ENCODE assay signal across 8 cellular contexts in genomic region chr1:85628791-85629531, GRCh38. TPM values are rescaled to one million over a fixed set of nuclear protein-coding genes. Genes with fewer than 3 reads are reported as not detected.
DNase-seq lines count a peak whose midpoint lies in the region; ATAC-seq and TF ChIP-seq lines count a peak whose summit lies in the region.

No MANE protein-coding gene starts in this region.

- peak overlapping the region; percentile 17 for H3K14ac ChIP-seq in trophoblast cell (ENCODE audit: low read length)

- no peaks in the 10 kb centered on the region for H3K79me2 ChIP-seq in trophoblast cell (ENCODE audit: control insufficient read depth, insufficient read depth, low read length, poor library complexity)

- intact Hi-C loops in uterus (cut with DNase I; ENCODE audit: low total_unique reads): no loop called here

- H3K4me2 ChIP-seq in trophoblast cell (ENCODE audit: low read length): no peak overlapping the region

- H4K8ac ChIP-seq in trophoblast cell (ENCODE audit: low read depth, low read length): peak overlapping the region; percentile 0

- ATAC-seq in SK-N-SH treated with all-trans-retinoic acid at 6 μM for 48 hours (peak; percentile 94), HG03025 (IDR thresholded peaks at IDR 0.05; ENCODE audit: low FRiP score, unreplicated experiment) (no peak), HG03442 (IDR thresholded peaks at IDR 0.05; ENCODE audit: unreplicated experiment) (no peak)

- no peak overlapping the region for H2BK12ac ChIP-seq in trophoblast cell (ENCODE audit: low read length)

- no peak overlapping the region for H4K91ac ChIP-seq in trophoblast cell (ENCODE audit: low read depth, low read length)

- H3K4me1 ChIP-seq in trophoblast cell (ENCODE audit: control insufficient read depth in 1 of 2, insufficient read depth in 2 of 2, low read length in 2 of 2) (peaks cover 0 to 2% of the 10 kb centered on the region in 2 experiments), uterus (no peaks in the 10 kb centered on the region), tibial nerve (no peaks in the 10 kb centered on the region)

- H2BK120ac ChIP-seq in trophoblast cell (ENCODE audit: insufficient read depth, low read length, poor library complexity): no peak overlapping the region

- H3K4me3 ChIP-seq in fibroblast of the aortic adventitia (ENCODE audit: low read depth, low read length) (no peak overlapping the region), trophoblast cell (ENCODE audit: low read depth, low read length) (no peak overlapping the region), uterus (no peak overlapping the region), tibial nerve (no peak overlapping the region)

- H3K23ac ChIP-seq in trophoblast cell (ENCODE audit: low read length): no peak overlapping the region

- no peak overlapping the region for H3K9ac ChIP-seq in trophoblast cell (ENCODE audit: low read length)

- no peak overlapping the region for H4K12ac ChIP-seq in trophoblast cell (ENCODE audit: low read depth, low read length)

- H3K27me3 ChIP-seq in trophoblast cell (ENCODE audit: insufficient read depth, low read length) (no peaks in the 10 kb centered on the region), uterus (no peaks in the 10 kb centered on the region), tibial nerve (no peaks in the 10 kb centered on the region)

- H2BK5ac ChIP-seq in trophoblast cell (ENCODE audit: low read depth, low read length, poor library complexity): no peak overlapping the region

- TF ChIP-seq CTCF in fibroblast of the aortic adventitia (IDR thresholded peaks at IDR 0.05; ENCODE audit: insufficient read depth, low read length): no peak
- TF ChIP-seq CTCF in uterus (IDR thresholded peaks at IDR 0.05): no peak
- no peak for TF ChIP-seq CTCF in tibial nerve (IDR thresholded peaks at IDR 0.05)

- no peak overlapping the region for H2AFZ ChIP-seq in trophoblast cell (ENCODE audit: insufficient read depth, low read length, poor library complexity)

- no peak overlapping the region for H3K18ac ChIP-seq in trophoblast cell (ENCODE audit: low read length)

- H3K27ac ChIP-seq in trophoblast cell (ENCODE audit: low read depth, low read length) (no peak overlapping the region), uterus (no peak overlapping the region), tibial nerve (peak overlapping the region in 1 of 4 donors; percentile 13)

- H3K36me3 ChIP-seq in trophoblast cell (ENCODE audit: control insufficient read depth in 1 of 2, insufficient read depth in 2 of 2, low read length in 2 of 2) (no peaks in the 10 kb centered on the region), uterus (no peaks in the 10 kb centered on the region), tibial nerve (peaks cover 0 to 22% (median 0%) of the 10 kb centered on the region in 3 donors)

- TF ChIP-seq EP300 in tibial nerve (IDR thresholded peaks at IDR 0.05): no peak

- peak; percentile 57 for DNase-seq in GM04504 (ENCODE audit: low read depth)
- DNase-seq in fibroblast of the aortic adventitia (ENCODE audit: low read depth): peak; percentile 44
- no peak for DNase-seq in trophoblast cell
- DNase-seq in uterus: no peak
- no peak for DNase-seq in tibial nerve (ENCODE audit: low spot score in 2 of 2)

- H3K9me3 ChIP-seq in trophoblast cell (ENCODE audit: insufficient read depth, low read depth, low read length) (no peaks in the 10 kb centered on the region), uterus (no peaks in the 10 kb centered on the region), tibial nerve (no peaks in the 10 kb centered on the region)

- no peak overlapping the region for H2AK5ac ChIP-seq in trophoblast cell (ENCODE audit: low read length)

- no CpG with 5 or more reads among the region's 9 CpGs for WGBS in trophoblast cell (ENCODE audit: extremely low coverage, insufficient coverage, insufficient read length)
- 70 to 74% methylated on average over 9 of the region's 9 CpGs for WGBS in tibial nerve, 2 donors

- no peak overlapping the region for H3K4ac ChIP-seq in trophoblast cell (ENCODE audit: low read depth, low read length)

- TF ChIP-seq POLR2A in uterus (IDR thresholded peaks at IDR 0.05) (no peak), tibial nerve (IDR thresholded peaks at IDR 0.05) (no peak)

- H3K79me1 ChIP-seq in trophoblast cell (ENCODE audit: low read length): no peaks in the 10 kb centered on the region

TF ChIP-seq in SK-N-SH treated with all-trans-retinoic acid at 6 μM for 48 hours, 23 proteins besides CTCF, POLR2A, EP300 and RAD21:
- TF ChIP-seq ZNF8 (CRISPR knock-in tag; IDR thresholded peaks at IDR 0.05) (no peak), ISL1 (CRISPR knock-in tag; IDR thresholded peaks at IDR 0.05) (no peak), ZNF565 (CRISPR knock-in tag; conservative IDR thresholded peaks at IDR 0.05; ENCODE audit: low read depth) (no peak), OSR1 (CRISPR knock-in tag; IDR thresholded peaks at IDR 0.05) (no peak), TCF4 (CRISPR knock-in tag; IDR thresholded peaks at IDR 0.05; ENCODE audit: borderline replicate concordance) (no peak), TOX (CRISPR knock-in tag; IDR thresholded peaks at IDR 0.05; ENCODE audit: borderline replicate concordance) (no peak), BACH2 (CRISPR knock-in tag; IDR thresholded peaks at IDR 0.05; ENCODE audit: borderline replicate concordance) (no peak), PPARA (CRISPR knock-in tag; IDR thresholded peaks at IDR 0.05; ENCODE audit: borderline replicate concordance) (no peak)
TF ChIP-seq in SK-N-SH treated with all-trans-retinoic acid at 6 μM for 48 hours: peak in this region for 0.

RNA-seq across cellular contexts. Expression of gene CCN1, which starts 48.4 kb away (rescaled TPM):
- total RNA-seq in fibroblast of the aortic adventitia (ENCODE audit: low replicate concordance) (28.0 and 29.6 TPM in 2 replicates), uterus (100 to 1,000 TPM in 2 of 4 donors, 10 to 100 TPM in 2; 28.2 to 324 (median 134) TPM), tibial nerve (100 to 1,000 TPM in 2 of 4 donors, 10 to 100 TPM in 2; 63.0 to 273 (median 124) TPM)
- polyA plus RNA-seq in trophoblast cell (2013): 190 and 196 TPM in 2 replicates

Comparison
In these comparisons a context has a peak if more than half of its experiments do, and no peak if none do; other contexts are left out.
1. DNase-seq: peak in GM04504 (single experiment) and fibroblast of the aortic adventitia (single experiment); none in trophoblast cell (0 of 2), uterus (0 of 2) and tibial nerve (0 of 2).